In the genomic region with DNA sequence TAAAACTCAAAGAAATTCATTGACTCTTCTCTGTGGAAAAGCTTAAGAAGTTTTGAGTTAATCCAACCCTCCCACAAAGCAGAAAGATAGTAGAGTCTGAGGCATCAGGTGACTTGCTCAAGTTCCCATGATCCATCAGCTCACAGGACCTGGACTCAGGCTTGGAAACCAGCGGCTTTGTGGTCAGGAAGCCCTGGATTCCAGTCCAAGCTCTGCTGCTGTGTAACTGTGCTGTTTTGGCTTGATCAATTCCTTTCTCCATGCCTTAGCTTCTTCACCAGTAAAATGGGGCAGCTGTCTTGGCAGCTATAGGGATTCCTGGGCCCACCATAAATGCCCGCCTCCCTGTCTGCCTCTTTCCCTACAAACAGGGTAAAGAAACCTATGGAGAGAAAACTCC, we compare ENCODE assay signal across 9 cellular contexts.
DNase-seq lines count a peak whose midpoint lies in the region; ATAC-seq lines count a peak whose summit lies in the region.
"Had no signal": no experiment of that assay in that cellular context is flagged by ENCODE, and none has a peak within 500 bp of the region (broad histone marks: within the 10 kb centered on the region; RNA-seq: fewer than 3 reads in every experiment).

No MANE protein-coding gene starts in this region.

- peak overlapping the region; percentile 91 for H3K27ac Mint-ChIP-seq in activated CD4-positive, alpha-beta T cell treated with anti-CD3 and anti-CD28 coated beads, Interleukin-2, amount 10 ng/mL, durations not matched to agents 7 days and 5 days
- peak overlapping the region; percentile 81 for H3K27ac Mint-ChIP-seq in activated CD8-positive, alpha-beta T cell treated with anti-CD3 and anti-CD28 coated beads, Interleukin-2, amount 10 ng/mL, durations not matched to agents 7 days and 5 days
- peak overlapping the region; percentile 74 to 93 (median 87) for H3K27ac Mint-ChIP-seq in immature natural killer cell
- peak overlapping the region; percentile 96 to 97 for H3K27ac Mint-ChIP-seq in stimulated activated naive CD8-positive, alpha-beta T cell treated with anti-CD3 and anti-CD28 coated beads, Interleukin-15, amount 100 ng/mL, for 72 hours

- H3K36me3 Mint-ChIP-seq in activated CD4-positive, alpha-beta T cell treated with anti-CD3 and anti-CD28 coated beads, Interleukin-2, amount 10 ng/mL, durations not matched to agents 7 days and 5 days (ENCODE audit: low read depth): no peaks in the 10 kb centered on the region
- H3K36me3 Mint-ChIP-seq in activated CD8-positive, alpha-beta T cell treated with anti-CD3 and anti-CD28 coated beads, Interleukin-2, amount 10 ng/mL, durations not matched to agents 7 days and 5 days (ENCODE audit: low read depth): no peaks in the 10 kb centered on the region
- H3K36me3 Mint-ChIP-seq in immature natural killer cell: no peaks in the 10 kb centered on the region

- no peaks in the 10 kb centered on the region for H3K9me3 Mint-ChIP-seq in activated CD4-positive, alpha-beta T cell treated with anti-CD3 and anti-CD28 coated beads, Interleukin-2, amount 10 ng/mL, durations not matched to agents 7 days and 5 days
- H3K9me3 Mint-ChIP-seq in activated CD8-positive, alpha-beta T cell treated with anti-CD3 and anti-CD28 coated beads, Interleukin-2, amount 10 ng/mL, durations not matched to agents 7 days and 5 days (ENCODE audit: insufficient read depth): no peaks in the 10 kb centered on the region
- no peaks in the 10 kb centered on the region for H3K9me3 Mint-ChIP-seq in immature natural killer cell
- H3K9me3 Mint-ChIP-seq in stimulated activated naive CD8-positive, alpha-beta T cell treated with anti-CD3 and anti-CD28 coated beads, Interleukin-15, amount 100 ng/mL, for 72 hours: no peaks in the 10 kb centered on the region

- POLR2A ChIA-PET in activated CD4-positive, alpha-beta T cell treated with anti-CD3 and anti-CD28 coated beads, Interleukin-2, amount 10 ng/mL, durations not matched to agents 7 days and 5 days (lab: Charles Lee): no interaction called here
- POLR2A ChIA-PET in activated CD8-positive, alpha-beta T cell treated with anti-CD3 and anti-CD28 coated beads, Interleukin-2, amount 10 ng/mL, durations not matched to agents 7 days and 5 days (lab: Charles Lee): interaction anchor here (0.6 to 1.8 kb wide), 3 partner anchors 13 to 65 kb away, joined by 3 to 6 read pairs (median 6); no protein-coding TSS in a partner anchor

- no peaks in the 10 kb centered on the region for H3K27me3 Mint-ChIP-seq in activated CD4-positive, alpha-beta T cell treated with anti-CD3 and anti-CD28 coated beads, Interleukin-2, amount 10 ng/mL, durations not matched to agents 7 days and 5 days
- H3K27me3 Mint-ChIP-seq in activated CD8-positive, alpha-beta T cell treated with anti-CD3 and anti-CD28 coated beads, Interleukin-2, amount 10 ng/mL, durations not matched to agents 7 days and 5 days (ENCODE audit: low read depth): no peaks in the 10 kb centered on the region
- H3K27me3 Mint-ChIP-seq in immature natural killer cell (ENCODE audit: low read depth in 3 of 3): peaks cover 0 to 4% (median 2%) of the 10 kb centered on the region in 3 donors
- H3K27me3 Mint-ChIP-seq in stimulated activated naive CD8-positive, alpha-beta T cell treated with anti-CD3 and anti-CD28 coated beads, Interleukin-15, amount 100 ng/mL, for 72 hours: no peaks in the 10 kb centered on the region

- ATAC-seq in activated CD8-positive, alpha-beta T cell treated with anti-CD3 and anti-CD28 coated beads, Interleukin-2, amount 10 ng/mL, durations not matched to agents 7 days and 5 days: no peak
- no peak for ATAC-seq in stimulated activated naive CD8-positive, alpha-beta T cell treated with anti-CD3 and anti-CD28 coated beads, Interleukin-15, amount 100 ng/mL, for 72 hours

- CTCF ChIA-PET in activated CD4-positive, alpha-beta T cell treated with anti-CD3 and anti-CD28 coated beads, Interleukin-2, amount 10 ng/mL, durations not matched to agents 7 days and 5 days (lab: Charles Lee): interaction anchor here (0.7 to 3.2 kb wide), 6 partner anchors 10 to 73 kb away, joined by 3 to 13 read pairs (median 3); no protein-coding TSS in a partner anchor
- CTCF ChIA-PET in activated CD8-positive, alpha-beta T cell treated with anti-CD3 and anti-CD28 coated beads, Interleukin-2, amount 10 ng/mL, durations not matched to agents 7 days and 5 days (lab: Charles Lee): interaction anchor here (1.1 to 2.3 kb wide), 4 partner anchors 10 to 165 kb away, joined by 3 to 10 read pairs (median 4); no protein-coding TSS in a partner anchor

- peaks cover 61% of the 10 kb centered on the region for H3K4me1 Mint-ChIP-seq in activated CD4-positive, alpha-beta T cell treated with anti-CD3 and anti-CD28 coated beads, Interleukin-2, amount 10 ng/mL, durations not matched to agents 7 days and 5 days
- H3K4me1 Mint-ChIP-seq in activated CD8-positive, alpha-beta T cell treated with anti-CD3 and anti-CD28 coated beads, Interleukin-2, amount 10 ng/mL, durations not matched to agents 7 days and 5 days (ENCODE audit: low read depth): peaks cover 47% of the 10 kb centered on the region
- peaks cover 56 to 62% of the 10 kb centered on the region in 2 donors for H3K4me1 Mint-ChIP-seq in immature natural killer cell
- H3K4me1 Mint-ChIP-seq in stimulated activated naive CD8-positive, alpha-beta T cell treated with anti-CD3 and anti-CD28 coated beads, Interleukin-15, amount 100 ng/mL, for 72 hours: peaks cover 97% of the 10 kb centered on the region

- DNase-seq in activated CD4-positive, alpha-beta T cell treated with anti-CD3 and anti-CD28 coated beads, Interleukin-2, amount 10 ng/mL, durations not matched to agents 7 days and 5 days: no peak
- no peak for DNase-seq in activated CD4-positive, alpha-beta T cell treated with anti-CD3 and anti-CD28 coated beads for 48 hours
- no peak for DNase-seq in activated CD8-positive, alpha-beta T cell treated with anti-CD3 and anti-CD28 coated beads, Interleukin-2, amount 10 ng/mL, durations not matched to agents 7 days and 5 days
- DNase-seq in immature natural killer cell (no peak), NCI-H2227 treated with DMSO at 0.1 percent for 48 hours (lab: John Stamatoyannopoulos, UW) (no peak), middle frontal gyrus (ENCODE audit: extremely low spot score, low spot score) (no peak), RPMI8226 (no peak)
- no peak for DNase-seq in stimulated activated naive CD8-positive, alpha-beta T cell treated with anti-CD3 and anti-CD28 coated beads, Interleukin-15, amount 100 ng/mL, for 72 hours
- DNase-seq: NCI-H1105 had no signal

- no peak overlapping the region for H3K4me3 Mint-ChIP-seq in activated CD4-positive, alpha-beta T cell treated with anti-CD3 and anti-CD28 coated beads, Interleukin-2, amount 10 ng/mL, durations not matched to agents 7 days and 5 days
- H3K4me3 Mint-ChIP-seq in activated CD8-positive, alpha-beta T cell treated with anti-CD3 and anti-CD28 coated beads, Interleukin-2, amount 10 ng/mL, durations not matched to agents 7 days and 5 days: peak overlapping the region; percentile 50
- peak overlapping the region; percentile 71 to 80 (median 75) for H3K4me3 Mint-ChIP-seq in immature natural killer cell
- peak overlapping the region; percentile 71 to 90 for H3K4me3 Mint-ChIP-seq in stimulated activated naive CD8-positive, alpha-beta T cell treated with anti-CD3 and anti-CD28 coated beads, Interleukin-15, amount 100 ng/mL, for 72 hours
